26 cellular contexts compared by ENCODE assay signal in genomic region chr5:121890297-121890858, GRCh38. TPM values are rescaled to one million over a fixed set of nuclear protein-coding genes. Genes with fewer than 3 reads are reported as not detected.
"Had no signal": no experiment of that assay in that cellular context is flagged by ENCODE, and none has a peak within 500 bp of the region (broad histone marks: within the 10 kb centered on the region; RNA-seq: fewer than 3 reads in every experiment).

No MANE protein-coding gene starts in this region.

- H3K27ac Mint-ChIP-seq: activated naive CD4-positive, alpha-beta T cell treated with anti-CD3 and anti-CD28 coated beads, Interleukin-2, amount 50 U/mL, for 24 hours; naive thymus-derived CD8-positive, alpha-beta T cell; stimulated activated naive CD8-positive, alpha-beta T cell treated with anti-CD3 and anti-CD28 coated beads, Interleukin-15, Interleukin-2, amounts not matched to agents 100 ng/mL and 50 ng/mL, for 24 hours had no signal

- H3K4me1 Mint-ChIP-seq: activated naive CD4-positive, alpha-beta T cell treated with anti-CD3 and anti-CD28 coated beads, Interleukin-2, amount 50 U/mL, for 24 hours; naive thymus-derived CD8-positive, alpha-beta T cell had no signal

- H3K4me1 ChIP-seq: breast epithelium, psoas muscle, uterus had no signal

- H3K27ac ChIP-seq: breast epithelium, ovary, psoas muscle, transverse colon, uterus had no signal

- H3K27me3 ChIP-seq: breast epithelium, ovary, transverse colon, uterus had no signal

- ATAC-seq: activated CD4-positive, CD25-positive, alpha-beta regulatory T cell treated with anti-CD3 and anti-CD28 coated beads, Interleukin-2, amount 50 U/mL, for 24 hours; naive thymus-derived CD8-positive, alpha-beta T cell; psoas muscle; right cardiac atrium had no signal

- H3K9me3 ChIP-seq: breast epithelium, ovary, psoas muscle, transverse colon, uterus had no signal

- H3K9me3 Mint-ChIP-seq: activated naive CD4-positive, alpha-beta T cell treated with anti-CD3 and anti-CD28 coated beads, Interleukin-2, amount 50 U/mL, for 24 hours had no signal

- H3K27me3 Mint-ChIP-seq: activated naive CD4-positive, alpha-beta T cell treated with anti-CD3 and anti-CD28 coated beads, Interleukin-2, amount 50 U/mL, for 24 hours; stimulated activated naive CD8-positive, alpha-beta T cell treated with anti-CD3 and anti-CD28 coated beads, Interleukin-15, Interleukin-2, amounts not matched to agents 100 ng/mL and 50 ng/mL, for 24 hours had no signal

- H3K4me3 Mint-ChIP-seq: activated naive CD4-positive, alpha-beta T cell treated with anti-CD3 and anti-CD28 coated beads, Interleukin-2, amount 50 U/mL, for 24 hours; naive thymus-derived CD8-positive, alpha-beta T cell; stimulated activated naive CD8-positive, alpha-beta T cell treated with anti-CD3 and anti-CD28 coated beads, Interleukin-15, Interleukin-2, amounts not matched to agents 100 ng/mL and 50 ng/mL, for 24 hours had no signal

- DNase-seq: activated CD8-positive, alpha-beta memory T cell treated with anti-CD3 and anti-CD28 coated beads for 24 hours; activated CD8-positive, alpha-beta memory T cell treated with anti-CD3 and anti-CD28 coated beads, Interleukin-2, amount 50 U/mL, for 48 hours; activated effector memory CD4-positive, alpha-beta T cell treated with anti-CD3 and anti-CD28 coated beads, Interleukin-2, amount 50 U/mL, for 16 hours; activated T-cell treated with anti-CD3 and anti-CD28 coated beads, Interleukin-2, amount 50 U/mL, for 48 hours; cortex of kidney; head of caudate nucleus; kidney glomerular epithelial cell; naive thymus-derived CD8-positive, alpha-beta T cell; ovary; stimulated activated CD4-positive, alpha-beta T cell treated with anti-CD3 and anti-CD28 coated beads, Interleukin-2, amount 100 ng/mL, for 24 hours; T1000; transverse colon; uterus had no signal

- H3K36me3 ChIP-seq: breast epithelium, ovary, transverse colon, uterus had no signal

- FAIRE-seq: astrocyte, frontal cortex had no signal

- H3K4me3 ChIP-seq: breast epithelium, ovary, psoas muscle, transverse colon, uterus had no signal

- H3K36me3 Mint-ChIP-seq: activated naive CD4-positive, alpha-beta T cell treated with anti-CD3 and anti-CD28 coated beads, Interleukin-2, amount 50 U/mL, for 24 hours; naive thymus-derived CD8-positive, alpha-beta T cell had no signal

RNA-seq across cellular contexts. Expression of gene FTMT, which starts 38.7 kb away (rescaled TPM):
- total RNA-seq: astrocyte; frontal cortex; liver; mesenteric fat pad; naive thymus-derived CD8-positive, alpha-beta T cell; ovary; psoas muscle; right cardiac atrium; skeletal muscle tissue; transverse colon; uterus had no signal
- polyA plus RNA-seq: adipose tissue; esophagus; liver; naive thymus-derived CD8-positive, alpha-beta T cell; ovary; psoas muscle; right cardiac atrium had no signal
